27 cellular contexts compared by ENCODE assay signal in the genomic region with DNA sequence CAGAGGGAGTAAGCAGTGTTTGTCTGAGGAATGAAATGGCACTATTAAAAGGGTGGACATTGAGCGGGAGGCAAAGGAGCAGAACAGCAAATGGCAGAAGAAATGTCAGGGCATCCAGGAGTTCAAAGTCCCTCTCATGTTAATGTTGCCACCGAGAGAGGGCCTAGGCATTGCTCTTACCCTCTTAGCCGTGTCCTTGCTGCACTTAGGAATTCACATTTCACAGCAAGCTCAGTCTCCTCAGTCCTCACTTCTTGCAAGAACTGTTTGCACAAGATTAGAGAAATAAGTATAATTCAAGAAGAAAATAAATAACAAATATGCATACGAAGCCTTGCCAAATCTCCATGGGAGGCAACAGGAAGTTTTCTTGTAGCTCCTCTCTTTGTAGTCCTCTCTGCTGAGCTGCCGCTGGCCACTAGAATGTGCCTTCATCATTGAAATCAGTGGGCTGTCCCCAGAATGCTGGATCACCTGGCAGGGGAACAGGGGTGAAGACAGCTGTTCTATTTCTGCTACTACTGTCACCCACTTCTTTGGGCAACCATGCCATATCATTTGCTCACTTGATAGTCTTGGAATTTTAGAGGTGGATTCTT.
"Had no signal": no experiment of that assay in that cellular context is flagged by ENCODE, and none has a peak within 500 bp of the region (broad histone marks: within the 10 kb centered on the region; RNA-seq: fewer than 3 reads in every experiment).

No MANE protein-coding gene starts in this region.

- H3K27ac ChIP-seq: breast epithelium had no signal

- H3K36me3 Mint-ChIP-seq: activated CD8-positive, alpha-beta memory T cell treated with anti-CD3 and anti-CD28 coated beads, Interleukin-2, amount 10 ng/mL, durations not matched to agents 7 days and 5 days; activated naive CD4-positive, alpha-beta T cell treated with anti-CD3 and anti-CD28 coated beads, Interleukin-2, amount 50 U/mL, for 24 hours had no signal

- H3K4me3 Mint-ChIP-seq: activated CD8-positive, alpha-beta memory T cell treated with anti-CD3 and anti-CD28 coated beads, Interleukin-2, amount 10 ng/mL, durations not matched to agents 7 days and 5 days; activated naive CD4-positive, alpha-beta T cell treated with anti-CD3 and anti-CD28 coated beads, Interleukin-2, amount 50 U/mL, for 24 hours; activated T-cell treated with anti-CD3 and anti-CD28 coated beads, Interleukin-2, amount 50 U/mL, for 24 hours; activated T-helper 1 cell treated with anti-CD3 and anti-CD28 coated beads, Interleukin-12 subunit alpha, Interleukin-12 subunit beta, Interleukin-2, Interleukin-4 antibody, amounts not matched to agents 30 ng/mL and 10 ng/mL and 1 ng/mL, durations not matched to agents 14 hours and 24 hours and 36 hours; T-helper 2 cell treated with Interferon-gamma antibody and Interleukin-4, amounts not matched to agents 5 μg/mL and 100 μg/mL, for 36 hours had no signal

- DNase-seq: activated CD4-positive, alpha-beta T cell treated with anti-CD3 and anti-CD28 coated beads for 4 hours; activated CD4-positive, alpha-beta T cell treated with anti-CD3 and anti-CD28 coated beads, Interleukin-2, amount 50 U/mL, for 48 hours; activated CD8-positive, alpha-beta memory T cell treated with anti-CD3 and anti-CD28 coated beads, Interleukin-2, amount 10 ng/mL, durations not matched to agents 7 days and 5 days; activated effector memory CD4-positive, alpha-beta T cell treated with Interleukin-2 at 50 U/mL for 16 hours; activated naive CD4-positive, alpha-beta T cell; activated T-cell treated with anti-CD3 and anti-CD28 coated beads, Interleukin-2, amount 50 U/mL, for 24 hours; aorta; caudate nucleus; MV-4-11; NCI-H1092 treated with DMSO at 0.1 percent for 48 hours; NCI-H1417 treated with DMSO at 0.1 percent for 48 hours; NCI-H1694; NCI-H2029; NCI-H2107; NCI-H510A; NCI-H526 treated with DMSO at 0.1 percent for 48 hours; PC-3; SHP77; SW 1271 had no signal

- H3K4me3 ChIP-seq: breast epithelium had no signal

- H3K27me3 ChIP-seq: breast epithelium, MG63, SJSA1 had no signal

- H3K9me3 Mint-ChIP-seq: activated naive CD4-positive, alpha-beta T cell treated with anti-CD3 and anti-CD28 coated beads, Interleukin-2, amount 50 U/mL, for 24 hours; activated T-cell treated with anti-CD3 and anti-CD28 coated beads, Interleukin-2, amount 50 U/mL, for 24 hours; activated T-helper 1 cell treated with anti-CD3 and anti-CD28 coated beads, Interleukin-12 subunit alpha, Interleukin-12 subunit beta, Interleukin-2, Interleukin-4 antibody, amounts not matched to agents 30 ng/mL and 10 ng/mL and 1 ng/mL, durations not matched to agents 14 hours and 24 hours and 36 hours; T-helper 2 cell treated with Interferon-gamma antibody and Interleukin-4, amounts not matched to agents 5 μg/mL and 100 μg/mL, for 36 hours had no signal

- H3K27me3 Mint-ChIP-seq: activated CD8-positive, alpha-beta memory T cell treated with anti-CD3 and anti-CD28 coated beads, Interleukin-2, amount 10 ng/mL, durations not matched to agents 7 days and 5 days had no signal

- ATAC-seq: activated CD4-positive, CD25-positive, alpha-beta regulatory T cell treated with anti-CD3 and anti-CD28 coated beads, Interleukin-2, amount 50 U/mL, for 24 hours; activated CD8-positive, alpha-beta memory T cell treated with anti-CD3 and anti-CD28 coated beads, Interleukin-2, amount 10 ng/mL, durations not matched to agents 7 days and 5 days; PC-3; SK-N-SH treated with all-trans-retinoic acid at 6 μM for 48 hours had no signal

- H3K9me3 ChIP-seq: breast epithelium, MG63, SJSA1 had no signal

- H3K36me3 ChIP-seq: breast epithelium, MG63, SJSA1 had no signal

- H3K27ac Mint-ChIP-seq: activated CD8-positive, alpha-beta memory T cell treated with anti-CD3 and anti-CD28 coated beads, Interleukin-2, amount 10 ng/mL, durations not matched to agents 7 days and 5 days; activated naive CD4-positive, alpha-beta T cell treated with anti-CD3 and anti-CD28 coated beads, Interleukin-2, amount 50 U/mL, for 24 hours; activated T-cell treated with anti-CD3 and anti-CD28 coated beads, Interleukin-2, amount 50 U/mL, for 24 hours; activated T-helper 1 cell treated with anti-CD3 and anti-CD28 coated beads, Interleukin-12 subunit alpha, Interleukin-12 subunit beta, Interleukin-2, Interleukin-4 antibody, amounts not matched to agents 30 ng/mL and 10 ng/mL and 1 ng/mL, durations not matched to agents 14 hours and 24 hours and 36 hours; T-helper 2 cell treated with Interferon-gamma antibody and Interleukin-4, amounts not matched to agents 5 μg/mL and 100 μg/mL, for 36 hours had no signal

- H3K4me1 Mint-ChIP-seq: activated CD8-positive, alpha-beta memory T cell treated with anti-CD3 and anti-CD28 coated beads, Interleukin-2, amount 10 ng/mL, durations not matched to agents 7 days and 5 days; activated naive CD4-positive, alpha-beta T cell treated with anti-CD3 and anti-CD28 coated beads, Interleukin-2, amount 50 U/mL, for 24 hours had no signal
